In genomic region chr1:212432706-212433576, GRCh38 we compare ENCODE assay signal across 1 cellular context.
TF ChIP-seq lines count a peak whose summit lies in the region.

TSS of gene NENF (plus strand) at chr1:212432920. CDS start at chr1:212432944, 24 bp downstream.

TF ChIP-seq in A549, 52 proteins besides CTCF, POLR2A, EP300 and RAD21 (continued from another document):
- peak in 1 of 2 experiments; percentile 70; a peak in 2 of 5 replicates for TF ChIP-seq JUN (IDR thresholded peaks at IDR 0.05)
- no peak for TF ChIP-seq ZSCAN20 (CRISPR knock-in tag; IDR thresholded peaks at IDR 0.05)
- TF ChIP-seq, protein P1, sequence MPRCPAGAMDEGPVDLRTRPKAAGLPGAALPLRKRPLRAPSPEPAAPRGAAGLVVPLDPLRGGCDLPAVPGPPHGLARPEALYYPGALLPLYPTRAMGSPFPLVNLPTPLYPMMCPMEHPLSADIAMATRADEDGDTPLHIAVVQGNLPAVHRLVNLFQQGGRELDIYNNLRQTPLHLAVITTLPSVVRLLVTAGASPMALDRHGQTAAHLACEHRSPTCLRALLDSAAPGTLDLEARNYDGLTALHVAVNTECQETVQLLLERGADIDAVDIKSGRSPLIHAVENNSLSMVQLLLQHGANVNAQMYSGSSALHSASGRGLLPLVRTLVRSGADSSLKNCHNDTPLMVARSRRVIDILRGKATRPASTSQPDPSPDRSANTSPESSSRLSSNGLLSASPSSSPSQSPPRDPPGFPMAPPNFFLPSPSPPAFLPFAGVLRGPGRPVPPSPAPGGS (IDR thresholded peaks at IDR 0.05): peak; percentile 82; the same call in 1 of the 3 replicates
- no peak for TF ChIP-seq RARB (CRISPR knock-in tag; IDR thresholded peaks at IDR 0.05)
- no peak for TF ChIP-seq NPAS2 (CRISPR knock-in tag; IDR thresholded peaks at IDR 0.05; ENCODE audit: borderline replicate concordance)
- TF ChIP-seq KDM5A (IDR thresholded peaks at IDR 0.05): no peak
